ENCODE assay signal across 20 cellular contexts in the genomic region with DNA sequence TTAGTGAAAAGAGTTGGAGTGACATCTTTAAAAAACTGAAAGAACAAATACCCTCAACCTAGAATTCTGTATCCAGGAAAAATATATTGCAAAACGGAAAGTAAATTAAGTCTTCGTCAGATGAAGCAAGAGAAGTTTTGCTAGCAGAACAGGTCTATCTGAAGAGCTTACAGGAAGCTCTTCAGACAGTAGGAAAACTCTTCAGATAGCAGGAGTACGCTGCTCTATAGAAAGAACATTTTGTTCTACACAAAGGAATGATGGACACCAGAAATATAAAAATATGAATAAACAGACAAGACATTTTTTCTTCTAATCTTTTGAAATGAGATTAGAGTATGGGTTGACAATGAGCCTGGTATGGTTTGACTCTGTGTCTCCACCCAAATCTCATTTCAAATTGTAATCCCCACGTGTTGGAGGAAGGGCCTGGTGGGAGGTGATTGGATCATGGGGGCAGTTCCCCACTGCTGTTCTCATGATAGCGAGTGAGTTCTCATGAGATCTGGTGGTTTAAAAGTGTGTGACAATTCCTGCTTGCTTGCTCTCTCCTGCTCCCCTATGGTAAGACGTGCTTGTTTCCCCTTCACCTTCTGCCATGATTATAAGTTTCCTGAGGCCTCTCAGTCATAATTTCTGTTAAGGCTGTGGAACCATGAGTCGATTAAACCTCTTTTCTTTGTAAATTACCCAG.
"Had no signal": no experiment of that assay in that cellular context is flagged by ENCODE, and none has a peak within 500 bp of the region (broad histone marks: within the 10 kb centered on the region; RNA-seq: fewer than 3 reads in every experiment).

No MANE protein-coding gene starts in this region.

- DNase-seq: effector memory CD8-positive, alpha-beta T cell; esophagus squamous epithelium; foreskin fibroblast; glutamatergic neuron; immature natural killer cell; left ventricle myocardium inferior; mammary epithelial cell; natural killer cell; ovary; sigmoid colon; stimulated activated CD4-positive, alpha-beta T cell treated with anti-CD3 and anti-CD28 coated beads, Interleukin-12 subunit alpha, Interleukin-12 subunit beta, amount 100 ng/mL, for 4 hours; stimulated activated naive CD4-positive, alpha-beta T cell; stomach; substantia nigra; trophoblast cell; uterus had no signal

- H3K9me3 ChIP-seq: ovary, right atrium auricular region, sigmoid colon, thoracic aorta, uterus had no signal

- H3K27me3 ChIP-seq: esophagus squamous epithelium, gastroesophageal sphincter, ovary, right atrium auricular region, sigmoid colon, stomach, uterus had no signal

- H3K4me1 ChIP-seq: esophagus squamous epithelium, gastroesophageal sphincter, left ventricle myocardium inferior, right atrium auricular region, sigmoid colon, stomach, uterus had no signal

- H3K27ac ChIP-seq: esophagus squamous epithelium, gastroesophageal sphincter, left ventricle myocardium inferior, ovary, right atrium auricular region, sigmoid colon, skin epidermis, stomach, thoracic aorta, uterus had no signal

- H3K4me3 ChIP-seq: esophagus squamous epithelium, gastroesophageal sphincter, left ventricle myocardium inferior, ovary, right atrium auricular region, sigmoid colon, skin epidermis, stomach, thoracic aorta, uterus had no signal

- ATAC-seq: effector memory CD8-positive, alpha-beta T cell; gastroesophageal sphincter; natural killer cell had no signal

- H3K36me3 ChIP-seq: esophagus squamous epithelium, gastroesophageal sphincter, left ventricle myocardium inferior, ovary, right atrium auricular region, sigmoid colon, stomach, thoracic aorta, uterus had no signal
